In genomic region chr12:51262758-51263177, GRCh38 we compare ENCODE assay signal across 8 cellular contexts. TPM values are rescaled to one million over a fixed set of nuclear protein-coding genes. Genes with fewer than 3 reads are reported as not detected.
DNase-seq lines count a peak whose midpoint lies in the region; ATAC-seq and TF ChIP-seq lines count a peak whose summit lies in the region.

No MANE protein-coding gene starts in this region.

- no peaks in the 10 kb centered on the region for H3K9me3 ChIP-seq in left lung
- H3K9me3 ChIP-seq in vagina = no peaks in the 10 kb centered on the region

- no peak overlapping the region for H3K27ac ChIP-seq in left lung
- no peak overlapping the region for H3K27ac ChIP-seq in vagina

- H3K36me3 ChIP-seq in left lung = no peaks in the 10 kb centered on the region
- no peaks in the 10 kb centered on the region for H3K36me3 ChIP-seq in vagina

- no peaks in the 10 kb centered on the region for H3K9me3 Mint-ChIP-seq in T-helper 2 cell treated with Interferon-gamma antibody and Interleukin-4, amounts not matched to agents 5 μg/mL and 100 μg/mL, for 36 hours

- peak; percentile 76 for ATAC-seq in left lung
- no peak for ATAC-seq in Right ventricle myocardium inferior

- H3K4me1 Mint-ChIP-seq in T-helper 2 cell treated with Interferon-gamma antibody and Interleukin-4, amounts not matched to agents 5 μg/mL and 100 μg/mL, for 36 hours (ENCODE audit: low read depth) = peaks cover 15% of the 10 kb centered on the region

- no peaks in the 10 kb centered on the region for H3K27me3 ChIP-seq in left lung
- no peaks in the 10 kb centered on the region for H3K27me3 ChIP-seq in vagina

- H3K4me3 Mint-ChIP-seq in T-helper 2 cell treated with Interferon-gamma antibody and Interleukin-4, amounts not matched to agents 5 μg/mL and 100 μg/mL, for 36 hours = no peak overlapping the region

- TF ChIP-seq CTCF in left lung (IDR thresholded peaks at IDR 0.05) (peak in 1 of 2 donors; percentile 38), vagina (IDR thresholded peaks at IDR 0.05) (peak in 1 of 3 experiments; percentile 27)

- H3K4me3 ChIP-seq in left lung = no peak overlapping the region
- H3K4me3 ChIP-seq in vagina = no peak overlapping the region

- H3K36me3 Mint-ChIP-seq in T-helper 2 cell treated with Interferon-gamma antibody and Interleukin-4, amounts not matched to agents 5 μg/mL and 100 μg/mL, for 36 hours (ENCODE audit: low read depth) = no peaks in the 10 kb centered on the region

- H3K27ac Mint-ChIP-seq in T-helper 2 cell treated with Interferon-gamma antibody and Interleukin-4, amounts not matched to agents 5 μg/mL and 100 μg/mL, for 36 hours = no peak overlapping the region

- no peak for TF ChIP-seq POLR2A in vagina (IDR thresholded peaks at IDR 0.05)

- no peaks in the 10 kb centered on the region for H3K27me3 Mint-ChIP-seq in T-helper 2 cell treated with Interferon-gamma antibody and Interleukin-4, amounts not matched to agents 5 μg/mL and 100 μg/mL, for 36 hours (ENCODE audit: low read depth)

- H3K4me1 ChIP-seq in left lung (peaks cover 0 to 10% of the 10 kb centered on the region in 2 donors), vagina (no peaks in the 10 kb centered on the region)

- intact Hi-C loops in left lung (cut with DNase I) = no loop called here
- intact Hi-C loops in vagina (cut with DNase I) = no loop called here
- intact Hi-C loops in Right ventricle myocardium inferior (cut with DNase I) = no loop called here

- DNase-seq in ELF-1 (ENCODE audit: low read depth, low spot score) = peak; percentile 24
- DNase-seq in Kasumi-1 (lab: John Stamatoyannopoulos, UW) = peak; percentile 72 to 83
- DNase-seq in activated CD4-positive, alpha-beta T cell treated with anti-CD3 and anti-CD28 coated beads, Interleukin-2, amount 50 U/mL, for 1 hour = peak; percentile 16
- peak in 1 of 2 donors; percentile 49 for DNase-seq in left lung
- no peak for DNase-seq in vagina (ENCODE audit: extremely low spot score in 2 of 2)
- DNase-seq in effector CD8-positive, alpha-beta T cell (lab: John Stamatoyannopoulos, UW) = no peak
- DNase-seq in Right ventricle myocardium inferior (ENCODE audit: missing footprints) = no peak
- DNase-seq in T-helper 2 cell treated with Interferon-gamma antibody and Interleukin-4, amounts not matched to agents 5 μg/mL and 100 μg/mL, for 36 hours (ENCODE audit: low spot score) = no peak

RNA-seq across cellular contexts. Expression of gene SMAGP, which starts 7.4 kb away (rescaled TPM):
- total RNA-seq in left lung (10 to 100 TPM; 24.1 to 35.6 TPM), vagina (30.0 TPM), Right ventricle myocardium inferior (3.8 TPM)

RNA-seq across cellular contexts. Expression of gene DAZAP2, which starts 24.1 kb away (rescaled TPM):
- total RNA-seq in left lung (100 to 1,000 TPM; 199 to 221 TPM), vagina (230 TPM), Right ventricle myocardium inferior (136 TPM)

RNA-seq across cellular contexts. Expression of gene POU6F1, which starts 44.9 kb away (rescaled TPM):
- total RNA-seq in left lung (10 to 100 TPM; 11.6 to 12.6 TPM), vagina (16.5 TPM), Right ventricle myocardium inferior (8.6 TPM)

Comparison
In these comparisons a context has a peak if more than half of its experiments do, and no peak if none do; other contexts are left out.
1. DNase-seq: peak in ELF-1 (single experiment), Kasumi-1 (2 of 2) and activated CD4-positive, alpha-beta T cell treated with anti-CD3 and anti-CD28 coated beads, Interleukin-2, amount 50 U/mL, for 1 hour (single experiment); none in vagina (0 of 2), effector CD8-positive, alpha-beta T cell (single experiment), Right ventricle myocardium inferior (single experiment) and T-helper 2 cell treated with Interferon-gamma antibody and Interleukin-4, amounts not matched to agents 5 μg/mL and 100 μg/mL, for 36 hours (single experiment).